In genomic region chr1:43274125-43274803, GRCh38 we compare ENCODE assay signal across 10 cellular contexts. TPM values are rescaled to one million over a fixed set of nuclear protein-coding genes. Genes with fewer than 3 reads are reported as not detected.
DNase-seq lines count a peak whose midpoint lies in the region; ATAC-seq and TF ChIP-seq lines count a peak whose summit lies in the region.
"Had no signal": no experiment of that assay in that cellular context is flagged by ENCODE, and none has a peak within 500 bp of the region (broad histone marks: within the 10 kb centered on the region; RNA-seq: fewer than 3 reads in every experiment).

No MANE protein-coding gene starts in this region.

- peak overlapping the region; percentile 61 to 72 for H3K4me3 Mint-ChIP-seq in activated T-cell treated with anti-CD3 and anti-CD28 coated beads, Interleukin-2, amount 50 U/mL, for 72 hours
- H3K4me3 Mint-ChIP-seq in stimulated activated naive B cell treated with anti-CD40 and anti-IgM and Interleukin-4, amounts not matched to agents 10 μg/mL and 1 μg/mL and 100 μg/mL, for 72 hours: peak overlapping the region in 1 of 2 donors; percentile 15

- no peaks in the 10 kb centered on the region for H3K36me3 ChIP-seq in left ventricle myocardium inferior
- no peaks in the 10 kb centered on the region for H3K36me3 ChIP-seq in WERI-Rb-1
- H3K36me3 ChIP-seq: thoracic aorta had no signal

- H3K27ac ChIP-seq in left ventricle myocardium inferior (replicated peaks): peak overlapping the region; percentile 40
- H3K27ac ChIP-seq in WERI-Rb-1: no peak overlapping the region
- H3K27ac ChIP-seq: thoracic aorta had no signal

- H3K36me3 Mint-ChIP-seq in activated T-cell treated with anti-CD3 and anti-CD28 coated beads, Interleukin-2, amount 50 U/mL, for 72 hours (ENCODE audit: insufficient read depth in 2 of 2): peaks cover 5 to 10% of the 10 kb centered on the region in 2 donors
- no peaks in the 10 kb centered on the region for H3K36me3 Mint-ChIP-seq in stimulated activated naive B cell treated with anti-CD40 and anti-IgM and Interleukin-4, amounts not matched to agents 10 μg/mL and 1 μg/mL and 100 μg/mL, for 72 hours

- H3K4me3 ChIP-seq in left ventricle myocardium inferior (no peak overlapping the region), WERI-Rb-1 (ENCODE audit: low read depth, low read length) (no peak overlapping the region)
- H3K4me3 ChIP-seq: thoracic aorta had no signal

- peaks cover 6 to 7% of the 10 kb centered on the region in 2 donors for H3K9me3 Mint-ChIP-seq in activated T-cell treated with anti-CD3 and anti-CD28 coated beads, Interleukin-2, amount 50 U/mL, for 72 hours
- H3K9me3 Mint-ChIP-seq in stimulated activated naive B cell treated with anti-CD40 and anti-IgM and Interleukin-4, amounts not matched to agents 10 μg/mL and 1 μg/mL and 100 μg/mL, for 72 hours: peaks cover 0 to 4% of the 10 kb centered on the region in 2 donors

- H3K4me1 Mint-ChIP-seq in activated T-cell treated with anti-CD3 and anti-CD28 coated beads, Interleukin-2, amount 50 U/mL, for 72 hours (ENCODE audit: low read depth): peaks cover 33% of the 10 kb centered on the region
- peaks cover 22 to 26% of the 10 kb centered on the region in 2 donors for H3K4me1 Mint-ChIP-seq in stimulated activated naive B cell treated with anti-CD40 and anti-IgM and Interleukin-4, amounts not matched to agents 10 μg/mL and 1 μg/mL and 100 μg/mL, for 72 hours

- intact Hi-C loops in left ventricle myocardium inferior (cut with micrococcal nuclease): no loop called here

- peak; percentile 72 to 85 for ATAC-seq in activated T-cell treated with anti-CD3 and anti-CD28 coated beads, Interleukin-2, amount 50 U/mL, for 72 hours (replicated peaks in 1 of 2)
- peak; percentile 79 to 90 for ATAC-seq in stimulated activated naive B cell treated with anti-CD40 and anti-IgM and Interleukin-4, amounts not matched to agents 10 μg/mL and 1 μg/mL and 100 μg/mL, for 72 hours (replicated peaks)
- ATAC-seq in HG03457 (IDR thresholded peaks at IDR 0.05; ENCODE audit: unreplicated experiment): no peak

- H3K27ac Mint-ChIP-seq in activated T-cell treated with anti-CD3 and anti-CD28 coated beads, Interleukin-2, amount 50 U/mL, for 72 hours: peak overlapping the region; percentile 75
- peak overlapping the region; percentile 85 for H3K27ac Mint-ChIP-seq in stimulated activated naive B cell treated with anti-CD40 and anti-IgM and Interleukin-4, amounts not matched to agents 10 μg/mL and 1 μg/mL and 100 μg/mL, for 72 hours

- H3K4me1 ChIP-seq in left ventricle myocardium inferior: peaks cover 14% of the 10 kb centered on the region

- peaks cover 18% of the 10 kb centered on the region for H3K27me3 Mint-ChIP-seq in activated T-cell treated with anti-CD3 and anti-CD28 coated beads, Interleukin-2, amount 50 U/mL, for 72 hours (ENCODE audit: low read depth)
- H3K27me3 Mint-ChIP-seq in stimulated activated naive B cell treated with anti-CD40 and anti-IgM and Interleukin-4, amounts not matched to agents 10 μg/mL and 1 μg/mL and 100 μg/mL, for 72 hours: peaks cover 32% of the 10 kb centered on the region in 2 donors

- H3K27me3 ChIP-seq in left ventricle myocardium inferior (ENCODE audit: low read depth): peaks cover 11% of the 10 kb centered on the region
- no peaks in the 10 kb centered on the region for H3K27me3 ChIP-seq in WERI-Rb-1 (ENCODE audit: insufficient read depth, low read depth, severe bottlenecking)

- no peaks in the 10 kb centered on the region for H3K9me3 ChIP-seq in left ventricle myocardium inferior (replicated peaks)
- no peaks in the 10 kb centered on the region for H3K9me3 ChIP-seq in WERI-Rb-1 (ENCODE audit: severe bottlenecking)
- H3K9me3 ChIP-seq: thoracic aorta had no signal

- TF ChIP-seq CTCF in left ventricle myocardium inferior (IDR thresholded peaks at IDR 0.05; ENCODE audit: borderline replicate concordance) (no peak), WERI-Rb-1 (IDR thresholded peaks at IDR 0.05; ENCODE audit: low read depth, low read length) (no peak)

- DNase-seq in EH (ENCODE audit: low read depth): peak; percentile 69
- peak; percentile 81 for DNase-seq in MV-4-11 (lab: John Stamatoyannopoulos, UW)
- DNase-seq in activated T-cell treated with anti-CD3 and anti-CD28 coated beads, Interleukin-2, amount 50 U/mL, for 72 hours: peak; percentile 30 to 49
- no peak for DNase-seq in left ventricle myocardium inferior
- peak; percentile 22 for DNase-seq in stimulated activated naive B cell treated with anti-CD40 and anti-IgM and Interleukin-4, amounts not matched to agents 10 μg/mL and 1 μg/mL and 100 μg/mL, for 72 hours
- no peak for DNase-seq in WERI-Rb-1
- DNase-seq in retina: no peak

RNA-seq across cellular contexts. Expression of gene TMEM125, which starts 4.5 kb away (rescaled TPM):
- not detected for total RNA-seq in activated T-cell treated with anti-CD3 and anti-CD28 coated beads, Interleukin-2, amount 50 U/mL, for 72 hours
- total RNA-seq in left ventricle myocardium inferior: not detected
- total RNA-seq: glomerular endothelial cell had no signal

RNA-seq across cellular contexts. Expression of gene C1orf210, which starts 11.1 kb away (rescaled TPM):
- under 1 TPM in 1 of 2 donors, not detected in 1; 0.38 TPM for total RNA-seq in activated T-cell treated with anti-CD3 and anti-CD28 coated beads, Interleukin-2, amount 50 U/mL, for 72 hours
- total RNA-seq in left ventricle myocardium inferior: not detected
- total RNA-seq: glomerular endothelial cell, thoracic aorta had no signal

RNA-seq across cellular contexts. Expression of gene TIE1, which starts 26.5 kb away (rescaled TPM):
- under 1 TPM; 0.42 to 0.65 TPM for total RNA-seq in activated T-cell treated with anti-CD3 and anti-CD28 coated beads, Interleukin-2, amount 50 U/mL, for 72 hours
- total RNA-seq in left ventricle myocardium inferior: 25.1 TPM

Comparison
In these comparisons a context has a peak if more than half of its experiments do, and no peak if none do; other contexts are left out.
1. DNase-seq: peak in EH (single experiment), MV-4-11 (single experiment), activated T-cell treated with anti-CD3 and anti-CD28 coated beads, Interleukin-2, amount 50 U/mL, for 72 hours (2 of 2) and stimulated activated naive B cell treated with anti-CD40 and anti-IgM and Interleukin-4, amounts not matched to agents 10 μg/mL and 1 μg/mL and 100 μg/mL, for 72 hours (single experiment); none in left ventricle myocardium inferior (single experiment), WERI-Rb-1 (single experiment) and retina (single experiment).
2. RNA of gene TIE1, which starts 26.5 kb away (total RNA-seq): 25.1 TPM in left ventricle myocardium inferior (single experiment); 0.42 to 0.65 TPM in activated T-cell treated with anti-CD3 and anti-CD28 coated beads, Interleukin-2, amount 50 U/mL, for 72 hours; every median in the first group is over 10 times any median in the second.